5 cellular contexts compared by ENCODE assay signal in the genomic region with DNA sequence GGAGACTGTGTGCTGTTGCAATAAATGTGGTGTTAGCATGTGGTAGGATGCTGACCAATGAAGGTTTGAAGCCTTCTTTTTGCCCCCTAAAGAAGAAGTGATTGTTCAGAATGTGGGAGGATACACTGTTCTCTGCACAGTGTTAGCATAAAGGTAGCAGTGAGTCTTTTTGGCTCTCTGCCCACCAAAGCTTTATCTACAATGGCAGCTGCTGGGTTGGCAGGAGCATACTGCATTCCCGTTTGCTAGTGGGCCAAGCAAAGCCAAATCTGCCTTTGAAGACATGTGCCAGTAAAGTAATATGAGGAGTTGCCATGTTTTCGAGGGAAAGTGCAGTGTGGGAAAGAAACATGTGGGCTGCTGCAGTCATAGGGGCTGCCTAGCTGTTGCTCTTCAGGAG. TPM values are rescaled to one million over a fixed set of nuclear protein-coding genes. Genes with fewer than 3 reads are reported as not detected.
"Had no signal": no experiment of that assay in that cellular context is flagged by ENCODE, and none has a peak within 500 bp of the region (broad histone marks: within the 10 kb centered on the region; RNA-seq: fewer than 3 reads in every experiment).

No MANE protein-coding gene starts in this region.

RNA-seq across cellular contexts. Expression of gene BPY2, which starts 56.4 kb away (rescaled TPM):
- total RNA-seq: HepG2, HT-29, HT1080, IMR-90, K562 had no signal
